Comparison of ENCODE assay signal across 17 cellular contexts in the genomic region with DNA sequence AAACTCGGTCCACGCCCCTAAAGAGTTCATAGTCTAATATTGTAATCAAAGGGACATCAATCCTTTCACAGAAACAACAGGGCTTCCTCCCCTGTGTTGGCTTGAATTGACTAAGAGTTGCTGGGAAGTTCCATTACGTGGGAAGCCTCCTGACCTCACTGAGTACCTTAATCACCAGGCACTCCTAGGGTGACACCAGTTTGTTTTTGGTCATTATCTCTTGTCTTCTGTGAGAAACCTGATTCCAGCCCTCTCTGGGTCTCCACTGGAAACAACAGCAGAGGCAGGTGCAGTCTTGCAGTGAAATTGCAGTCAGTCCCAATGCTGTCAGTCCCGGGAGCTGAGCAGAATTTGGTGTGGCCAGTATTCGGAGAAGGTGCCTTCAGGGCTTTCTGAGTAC. TPM values are rescaled to one million over a fixed set of nuclear protein-coding genes. Genes with fewer than 3 reads are reported as not detected.
DNase-seq lines count a peak whose midpoint lies in the region; ATAC-seq and TF ChIP-seq lines count a peak whose summit lies in the region.
"Had no signal": no experiment of that assay in that cellular context is flagged by ENCODE, and none has a peak within 500 bp of the region (broad histone marks: within the 10 kb centered on the region; RNA-seq: fewer than 3 reads in every experiment).

No MANE protein-coding gene starts in this region.

- H3K4me3 ChIP-seq in breast epithelium (no peak overlapping the region), esophagus muscularis mucosa (no peak overlapping the region), uterus (no peak overlapping the region)
- H3K4me3 ChIP-seq: mucosa of descending colon had no signal

- H3K27me3 ChIP-seq in breast epithelium: no peaks in the 10 kb centered on the region
- no peaks in the 10 kb centered on the region for H3K27me3 ChIP-seq in esophagus muscularis mucosa
- H3K27me3 ChIP-seq in uterus: no peaks in the 10 kb centered on the region

- peak overlapping the region; percentile 54 to 79 for H3K27ac ChIP-seq in breast epithelium
- H3K27ac ChIP-seq in esophagus muscularis mucosa (replicated peaks in 1 of 4): peak overlapping the region; percentile 34 to 80 (median 49)
- H3K27ac ChIP-seq in uterus: peak overlapping the region; percentile 47 to 55

- H3K4me1 ChIP-seq in breast epithelium (no peaks in the 10 kb centered on the region), esophagus muscularis mucosa (peaks cover 9 to 89% (median 68%) of the 10 kb centered on the region in 4 donors), uterus (peaks cover 0 to 16% of the 10 kb centered on the region in 2 donors)

- H3K9me3 Mint-ChIP-seq in MCF 10A (ENCODE audit: unreplicated experiment): no peaks in the 10 kb centered on the region
- H3K9me3 Mint-ChIP-seq: stimulated activated naive CD8-positive, alpha-beta T cell treated with anti-CD3 and anti-CD28 coated beads, Interleukin-15, Interleukin-2, amounts not matched to agents 100 ng/mL and 50 ng/mL, for 24 hours had no signal

- H3K4me1 Mint-ChIP-seq in MCF 10A (ENCODE audit: insufficient read depth, unreplicated experiment): peaks cover 7% of the 10 kb centered on the region
- H3K4me1 Mint-ChIP-seq: CD4-positive, CD25-positive, alpha-beta regulatory T cell had no signal

- no TSS peak for BruUV-seq in MCF 10A (replicated peaks; lab: Mats Ljungman, UMichigan)

- CTCF ChIA-PET in MCF 10A (lab: Yijun Ruan, JAX): no interaction called here

- no peak overlapping the region for H3K27ac Mint-ChIP-seq in MCF 10A (ENCODE audit: low read depth, unreplicated experiment)
- H3K27ac Mint-ChIP-seq: CD4-positive, CD25-positive, alpha-beta regulatory T cell; stimulated activated naive CD8-positive, alpha-beta T cell treated with anti-CD3 and anti-CD28 coated beads, Interleukin-15, Interleukin-2, amounts not matched to agents 100 ng/mL and 50 ng/mL, for 24 hours had no signal

- no peak overlapping the region for H3K4me3 Mint-ChIP-seq in MCF 10A (ENCODE audit: unreplicated experiment)
- H3K4me3 Mint-ChIP-seq: CD4-positive, CD25-positive, alpha-beta regulatory T cell; stimulated activated naive CD8-positive, alpha-beta T cell treated with anti-CD3 and anti-CD28 coated beads, Interleukin-15, Interleukin-2, amounts not matched to agents 100 ng/mL and 50 ng/mL, for 24 hours had no signal

- H3K27me3 Mint-ChIP-seq in MCF 10A (ENCODE audit: insufficient read depth, unreplicated experiment): no peaks in the 10 kb centered on the region
- H3K27me3 Mint-ChIP-seq: stimulated activated naive CD8-positive, alpha-beta T cell treated with anti-CD3 and anti-CD28 coated beads, Interleukin-15, Interleukin-2, amounts not matched to agents 100 ng/mL and 50 ng/mL, for 24 hours had no signal

- POLR2A ChIA-PET in MCF 10A (lab: Yijun Ruan, JAX): interaction anchor here (0.6 to 1.0 kb wide), 2 partner anchors 20 to 248 kb away, joined by 3 to 4 read pairs; partner anchors contain the start of gene SPICE1

- no peak for ATAC-seq in GM19452 (IDR thresholded peaks at IDR 0.05; ENCODE audit: unreplicated experiment)
- ATAC-seq in HG02610 (IDR thresholded peaks at IDR 0.05; ENCODE audit: unreplicated experiment): no peak
- ATAC-seq: left ventricle myocardium superior, mucosa of descending colon had no signal

- 82% methylated on average over 5 of the region's 5 CpGs for WGBS in esophagus muscularis mucosa

- H3K36me3 Mint-ChIP-seq in MCF 10A (ENCODE audit: insufficient read depth, unreplicated experiment): no peaks in the 10 kb centered on the region
- H3K36me3 Mint-ChIP-seq: CD4-positive, CD25-positive, alpha-beta regulatory T cell had no signal

- H3K36me3 ChIP-seq in breast epithelium (no peaks in the 10 kb centered on the region), esophagus muscularis mucosa (peaks cover 0 to 44% (median 22%) of the 10 kb centered on the region in 4 donors), uterus (no peaks in the 10 kb centered on the region)

- TF ChIP-seq EP300 in esophagus muscularis mucosa (IDR thresholded peaks at IDR 0.05): no peak

- TF ChIP-seq CTCF in breast epithelium (IDR thresholded peaks at IDR 0.05): no peak
- TF ChIP-seq CTCF in MCF 10A (IDR thresholded peaks at IDR 0.05; ENCODE audit: unreplicated experiment): no peak
- TF ChIP-seq CTCF in esophagus muscularis mucosa (IDR thresholded peaks at IDR 0.05): no peak
- TF ChIP-seq CTCF in uterus (IDR thresholded peaks at IDR 0.05): no peak

- TF ChIP-seq POLR2A in breast epithelium (IDR thresholded peaks at IDR 0.05): no peak
- TF ChIP-seq POLR2A in esophagus muscularis mucosa (IDR thresholded peaks at IDR 0.05; ENCODE audit: low read depth): no peak
- no peak for TF ChIP-seq POLR2A in uterus (IDR thresholded peaks at IDR 0.05)

- H3K9me3 ChIP-seq in breast epithelium: no peaks in the 10 kb centered on the region
- H3K9me3 ChIP-seq in esophagus muscularis mucosa: no peaks in the 10 kb centered on the region
- H3K9me3 ChIP-seq in uterus: no peaks in the 10 kb centered on the region
- H3K9me3 ChIP-seq: mucosa of descending colon had no signal

- DNase-seq in breast epithelium (ENCODE audit: low spot score in 2 of 2) (no peak), MCF 10A (ENCODE audit: unreplicated experiment) (no peak), NCI-H510A (lab: John Stamatoyannopoulos, UW) (peak; percentile 16), esophagus muscularis mucosa (ENCODE audit: extremely low spot score) (no peak), uterus (no peak), epidermal melanocyte (ENCODE audit: insufficient read length, low spot score) (no peak)
- DNase-seq: activated CD4-positive, alpha-beta T cell treated with anti-CD3 and anti-CD28 coated beads for 48 hours; activated naive CD4-positive, alpha-beta T cell treated with anti-CD3 and anti-CD28 coated beads, Interleukin-2, amount 50 U/mL, for 16 hours; CD4-positive, CD25-positive, alpha-beta regulatory T cell; DND-41; left ventricle myocardium superior; mucosa of descending colon; NCI-H187; NK-92 treated with Interleukin-12 subunit alpha and Interleukin-12 subunit beta, amount 100 ng/mL, for 24 hours had no signal

- intact Hi-C loops in breast epithelium (cut with DNase I; ENCODE audit: low total_unique reads) (loop anchor here (10.0 kb wide), 1 partner anchor 132 kb away; no protein-coding TSS in a partner anchor), MCF 10A (cut with micrococcal nuclease) (no loop called here), esophagus muscularis mucosa (cut with DNase I) (no loop called here), uterus (cut with DNase I; ENCODE audit: low total_unique reads) (no loop called here)

RNA-seq across cellular contexts. Expression of gene BOC, which starts 55.4 kb away (rescaled TPM):
- 10 to 100 TPM; 48.8 to 56.6 (median 55.1) TPM for total RNA-seq in breast epithelium
- 1.8 and 2.3 TPM in 2 replicates for total RNA-seq in MCF 10A (2022)
- total RNA-seq in esophagus muscularis mucosa: 100 to 1,000 TPM in 1 of 4 donors, 10 to 100 TPM in 3; 87.2 to 119 (median 90.8) TPM
- total RNA-seq in uterus: 100 to 1,000 TPM; 103 to 169 (median 105) TPM
- total RNA-seq: CD4-positive, CD25-positive, alpha-beta regulatory T cell had no signal

Comparison
In these comparisons a context has a peak if more than half of its experiments do, and no peak if none do; other contexts are left out.
1. RNA of gene BOC, which starts 55.4 kb away (total RNA-seq): 103 to 169 TPM in uterus, 87.2 to 119 TPM in esophagus muscularis mucosa and 48.8 to 56.6 TPM in breast epithelium; 1.8 to 2.3 TPM in MCF 10A; every median in the first group is over 10 times any median in the second.
2. Peak in every context shown above with its lines, with median percentiles within 50 percentile points of each other: H3K27ac ChIP-seq.